7 cellular contexts compared by ENCODE assay signal in genomic region chr2:86263956-86264355, GRCh38.
"Had no signal": no experiment of that assay in that cellular context is flagged by ENCODE, and none has a peak within 500 bp of the region (broad histone marks: within the 10 kb centered on the region; RNA-seq: fewer than 3 reads in every experiment).

No MANE protein-coding gene starts in this region.

- H3K36me3 ChIP-seq: HAP-1 had no signal

- H3K9me3 ChIP-seq: HAP-1 had no signal

- H3K4me3 ChIP-seq: GM23248, HAP-1 had no signal

- H2AFZ ChIP-seq: GM23248 had no signal

- H3K9ac ChIP-seq: GM23248 had no signal

- H3K27ac ChIP-seq: GM23248, HL-60 had no signal

- DNase-seq: GM23248, GOT3, H7, HFFc6, KBM-7 had no signal
